In the genomic region with DNA sequence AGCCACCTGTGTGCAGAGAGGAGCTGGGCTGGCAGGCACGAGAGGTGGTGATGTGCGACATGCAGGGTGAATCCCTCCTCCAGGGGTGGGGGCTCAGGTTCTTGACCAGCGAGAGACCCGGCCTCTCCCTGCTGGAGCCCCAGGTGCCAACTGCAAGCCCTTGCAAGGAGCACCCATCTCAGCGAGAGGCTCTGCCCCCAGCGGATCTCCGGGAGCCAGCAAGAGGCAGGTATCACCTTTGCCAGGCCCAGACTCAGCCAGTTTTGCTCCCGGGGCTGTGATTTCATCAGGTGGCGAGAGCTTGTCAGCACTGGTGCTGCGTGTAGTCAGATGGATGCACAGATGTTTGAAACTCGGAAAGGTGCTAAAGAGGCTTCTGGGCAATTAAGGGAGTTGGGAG, we compare ENCODE assay signal across 15 cellular contexts.
DNase-seq lines count a peak whose midpoint lies in the region; ATAC-seq, FAIRE-seq and TF ChIP-seq lines count a peak whose summit lies in the region.
"Had no signal": no experiment of that assay in that cellular context is flagged by ENCODE, and none has a peak within 500 bp of the region (broad histone marks: within the 10 kb centered on the region; RNA-seq: fewer than 3 reads in every experiment).

No MANE protein-coding gene starts in this region.

- H3K27me3 ChIP-seq in GM23338 (ENCODE audit: insufficient read depth) (no peaks in the 10 kb centered on the region), breast epithelium (no peaks in the 10 kb centered on the region), HepG2 (ENCODE audit: control insufficient read depth in 1 of 2, insufficient read depth in 2 of 2, low read length in 2 of 2) (peaks cover 3 to 15% of the 10 kb centered on the region in 2 experiments; a peak in 1 of 5 replicates), neural progenitor cell (no peaks in the 10 kb centered on the region)

- no peak for DNase-seq in GM23338 (ENCODE audit: low spot score)
- peak; percentile 46 to 49 for DNase-seq in NCI-H524 (lab: John Stamatoyannopoulos, UW)
- DNase-seq in breast epithelium (ENCODE audit: low spot score in 2 of 2): peak; percentile 64 to 86
- no peak for DNase-seq in HepG2 (ENCODE audit: low spot score)
- no peak for DNase-seq in neural progenitor cell (ENCODE audit: low spot score)
- DNase-seq in CD14-positive monocyte (ENCODE audit: low spot score): no peak
- DNase-seq: COR-L47, HCEC 1CT, NCI-H187, NCI-H2171, NCI-H446 treated with DMSO at 0.1 percent for 48 hours, NCI-H774 had no signal

- 16% methylated on average over 4 of the region's 11 CpGs for WGBS in HepG2 (ENCODE audit: low lambda C conversion rate)

- peaks cover 29% of the 10 kb centered on the region for H3K4me1 Mint-ChIP-seq in GM23338
- H3K4me1 Mint-ChIP-seq in neural progenitor cell: peaks cover 23% of the 10 kb centered on the region
- no peaks in the 10 kb centered on the region for H3K4me1 Mint-ChIP-seq in activated T-helper 17 cell treated with anti-CD3 and anti-CD28 coated beads, Interleukin-2, amount 50 U/mL, for 72 hours
- H3K4me1 Mint-ChIP-seq in CD14-positive monocyte: peaks cover 7% of the 10 kb centered on the region

- H3K36me3 ChIP-seq in GM23338 (ENCODE audit: insufficient read depth): no peaks in the 10 kb centered on the region
- H3K36me3 ChIP-seq in breast epithelium: no peaks in the 10 kb centered on the region
- no peaks in the 10 kb centered on the region for H3K36me3 ChIP-seq in HepG2 (replicated peaks in 1 of 2; ENCODE audit: control insufficient read depth in 1 of 2, insufficient read depth in 2 of 2, low read length in 2 of 2)
- H3K36me3 ChIP-seq in neural progenitor cell: no peaks in the 10 kb centered on the region

- no peak for TF ChIP-seq RAD21 in HepG2 (CRISPR knock-in tag; IDR thresholded peaks at IDR 0.05)

- H3K9me2 ChIP-seq in GM23338 (ENCODE audit: insufficient read depth): no peaks in the 10 kb centered on the region

- ATAC-seq in GM23338 (no peak; the same call in 2 of the 3 replicates), HepG2 (peak; percentile 76)
- no peak for ATAC-seq in activated T-helper 17 cell treated with anti-CD3 and anti-CD28 coated beads, Interleukin-2, amount 50 U/mL, for 72 hours (replicated peaks)
- ATAC-seq: Right ventricle myocardium inferior had no signal

- POLR2A ChIA-PET in HepG2 (lab: Yijun Ruan, JAX): no interaction called here

- in situ Hi-C loops in HepG2 (cut with HindIII; ENCODE audit: extremely low pct_ligation_motif_present, low pct_unique_long_range_greater_than_20kb): no loop called here

- TF ChIP-seq POLR2A in breast epithelium (IDR thresholded peaks at IDR 0.05) (no peak), HepG2 (IDR thresholded peaks at IDR 0.05; ENCODE audit: insufficient read depth in 1 of 2, low read depth in 2 of 2, low read length in 2 of 2) (no peak)

- H2AFZ ChIP-seq in GM23338 (peak overlapping the region; percentile 83; the same call in 1 of the 2 replicates), HepG2 (ENCODE audit: low read length) (no peak overlapping the region), neural progenitor cell (replicated peaks) (no peak overlapping the region)

- TF ChIP-seq EP300 in HepG2 (IDR thresholded peaks at IDR 0.05; ENCODE audit: low read depth in 2 of 2, low read length in 2 of 2) (no peak), HepG2 (CRISPR knock-in tag; IDR thresholded peaks at IDR 0.05; ENCODE audit: borderline replicate concordance) (no peak)

- H3K4me3 ChIP-seq in GM23338 (no peak overlapping the region), breast epithelium (no peak overlapping the region), HepG2 (replicated peaks in 1 of 3; ENCODE audit: insufficient read depth in 1 of 3, low read depth in 2 of 3, low read length in 3 of 3) (no peak overlapping the region), neural progenitor cell (no peak overlapping the region)

- TF ChIP-seq CTCF in GM23338 (conservative IDR thresholded peaks at IDR 0.05; ENCODE audit: low read depth in 2 of 2): no peak; a peak in 1 of 4 replicates
- TF ChIP-seq CTCF in breast epithelium (IDR thresholded peaks at IDR 0.05): peak in 1 of 3 donors; percentile 42
- no peak for TF ChIP-seq CTCF in HepG2 (CRISPR knock-in tag; IDR thresholded peaks at IDR 0.05)
- TF ChIP-seq CTCF in neural progenitor cell (IDR thresholded peaks at IDR 0.05): no peak
- TF ChIP-seq CTCF in CD14-positive monocyte (IDR thresholded peaks at IDR 0.05): no peak

- H3K79me2 ChIP-seq in GM23338 (replicated peaks; ENCODE audit: insufficient read depth) (no peaks in the 10 kb centered on the region), HepG2 (ENCODE audit: insufficient read depth, low read length) (no peaks in the 10 kb centered on the region), neural progenitor cell (ENCODE audit: low read depth) (no peaks in the 10 kb centered on the region)

- H3K36me3 Mint-ChIP-seq in GM23338 (ENCODE audit: low read depth): 0 out of 3 replicates have a peak, but pooled peaks cover 4% of the 10 kb centered on the region
- no peaks in the 10 kb centered on the region for H3K36me3 Mint-ChIP-seq in neural progenitor cell
- no peaks in the 10 kb centered on the region for H3K36me3 Mint-ChIP-seq in activated T-helper 17 cell treated with anti-CD3 and anti-CD28 coated beads, Interleukin-2, amount 50 U/mL, for 72 hours (ENCODE audit: low read depth)
- no peaks in the 10 kb centered on the region for H3K36me3 Mint-ChIP-seq in CD14-positive monocyte

- H3K9me3 ChIP-seq in breast epithelium (no peaks in the 10 kb centered on the region), HepG2 (ENCODE audit: low read length) (no peaks in the 10 kb centered on the region), neural progenitor cell (ENCODE audit: low read depth) (no peaks in the 10 kb centered on the region)

- H3K27me3 Mint-ChIP-seq in GM23338 (ENCODE audit: insufficient read depth, low read depth, poor library complexity) (peaks cover 13% of the 10 kb centered on the region), neural progenitor cell (ENCODE audit: insufficient read depth, low read depth) (peaks cover 15% of the 10 kb centered on the region), CD14-positive monocyte (ENCODE audit: low read depth in 3 of 3) (peaks cover 4 to 17% (median 5%) of the 10 kb centered on the region in 3 donors)
- H3K27me3 Mint-ChIP-seq in activated T-helper 17 cell treated with anti-CD3 and anti-CD28 coated beads, Interleukin-2, amount 50 U/mL, for 72 hours: peaks cover 6% of the 10 kb centered on the region

- H3K27ac ChIP-seq in GM23338 (ENCODE audit: low read depth) (no peak overlapping the region), breast epithelium (peak overlapping the region; percentile 8 to 52), HepG2 (ENCODE audit: extremely low read length, insufficient read depth, low read length) (no peak overlapping the region), neural progenitor cell (no peak overlapping the region)
- H3K27ac ChIP-seq: C4-2B had no signal

- H3K27ac Mint-ChIP-seq in GM23338 (no peak overlapping the region), neural progenitor cell (no peak overlapping the region), CD14-positive monocyte (no peak overlapping the region)
- no peak overlapping the region for H3K27ac Mint-ChIP-seq in activated T-helper 17 cell treated with anti-CD3 and anti-CD28 coated beads, Interleukin-2, amount 50 U/mL, for 72 hours

- CTCF ChIA-PET in HepG2 (lab: Yijun Ruan, JAX; ENCODE audit: low intra/inter-chr PET ratio, low total read pairs): no interaction called here

- FAIRE-seq in HepG2 (lab: Jason Lieb, UNC): no peak

- intact Hi-C loops in breast epithelium (cut with DNase I; ENCODE audit: low total_unique reads): no loop called here
- intact Hi-C loops in HepG2 (cut with micrococcal nuclease; ENCODE audit: unreplicated experiment): no loop called here
- intact Hi-C loops in CD14-positive monocyte (cut with micrococcal nuclease): no loop called here

- H4K20me1 ChIP-seq in GM23338 (replicated peaks; ENCODE audit: insufficient read depth) (no peaks in the 10 kb centered on the region), HepG2 (ENCODE audit: insufficient read depth, low read length) (no peaks in the 10 kb centered on the region), neural progenitor cell (ENCODE audit: low read depth) (no peaks in the 10 kb centered on the region)

- peaks cover 8% of the 10 kb centered on the region; the same call in 1 of the 3 replicates for H3K9me3 Mint-ChIP-seq in GM23338
- H3K9me3 Mint-ChIP-seq in neural progenitor cell: peaks cover 6% of the 10 kb centered on the region
- H3K9me3 Mint-ChIP-seq in activated T-helper 17 cell treated with anti-CD3 and anti-CD28 coated beads, Interleukin-2, amount 50 U/mL, for 72 hours: no peaks in the 10 kb centered on the region
- peaks cover 0 to 3% (median 1%) of the 10 kb centered on the region in 7 donors for H3K9me3 Mint-ChIP-seq in CD14-positive monocyte

- H3F3A ChIP-seq in GM23338 (replicated peaks; ENCODE audit: low read depth): no peaks in the 10 kb centered on the region
- H3F3A ChIP-seq in neural progenitor cell (ENCODE audit: low read depth): no peaks in the 10 kb centered on the region

- no TSS peak for BruUV-seq in HepG2 (replicated peaks; lab: Mats Ljungman, UMichigan)

- H3K4me2 ChIP-seq in GM23338 (no peak overlapping the region), HepG2 (ENCODE audit: low read depth, low read length) (no peak overlapping the region), neural progenitor cell (no peak overlapping the region)

- H3K9ac ChIP-seq in HepG2 (ENCODE audit: insufficient read depth, low read depth, low read length) (no peak overlapping the region), neural progenitor cell (no peak overlapping the region)

- peaks cover 23% of the 10 kb centered on the region for H3K4me1 ChIP-seq in GM23338 (ENCODE audit: insufficient read depth)
- H3K4me1 ChIP-seq in breast epithelium: no peaks in the 10 kb centered on the region
- no peaks in the 10 kb centered on the region for H3K4me1 ChIP-seq in HepG2 (ENCODE audit: insufficient read depth, low read length)
- peaks cover 11% of the 10 kb centered on the region for H3K4me1 ChIP-seq in neural progenitor cell

- H3K4me3 Mint-ChIP-seq in GM23338: no peak overlapping the region
- no peak overlapping the region for H3K4me3 Mint-ChIP-seq in neural progenitor cell
- H3K4me3 Mint-ChIP-seq in activated T-helper 17 cell treated with anti-CD3 and anti-CD28 coated beads, Interleukin-2, amount 50 U/mL, for 72 hours: no peak overlapping the region
- H3K4me3 Mint-ChIP-seq in CD14-positive monocyte: no peak overlapping the region

TF ChIP-seq in HepG2, 621 proteins besides CTCF, POLR2A, EP300 and RAD21 (continues in another document):
- TF ChIP-seq ZNF709 (CRISPR knock-in tag; IDR thresholded peaks at IDR 0.05) (no peak), MYPOP (CRISPR knock-in tag; IDR thresholded peaks at IDR 0.05) (no peak), FOXJ3 (CRISPR knock-in tag; IDR thresholded peaks at IDR 0.05; ENCODE audit: borderline replicate concordance) (no peak)

Comparison
In these comparisons a context has a peak if more than half of its experiments do, and no peak if none do; other contexts are left out.
1. DNase-seq: peak in NCI-H524 (2 of 2) and breast epithelium (2 of 2); none in GM23338 (single experiment), HepG2 (single experiment), neural progenitor cell (single experiment) and CD14-positive monocyte (single experiment).
2. H3K27ac ChIP-seq: peak in breast epithelium (2 of 2); none in GM23338 (single experiment), HepG2 (single experiment) and neural progenitor cell (single experiment).